ENCODE assay signal across 16 cellular contexts in the genomic region with DNA sequence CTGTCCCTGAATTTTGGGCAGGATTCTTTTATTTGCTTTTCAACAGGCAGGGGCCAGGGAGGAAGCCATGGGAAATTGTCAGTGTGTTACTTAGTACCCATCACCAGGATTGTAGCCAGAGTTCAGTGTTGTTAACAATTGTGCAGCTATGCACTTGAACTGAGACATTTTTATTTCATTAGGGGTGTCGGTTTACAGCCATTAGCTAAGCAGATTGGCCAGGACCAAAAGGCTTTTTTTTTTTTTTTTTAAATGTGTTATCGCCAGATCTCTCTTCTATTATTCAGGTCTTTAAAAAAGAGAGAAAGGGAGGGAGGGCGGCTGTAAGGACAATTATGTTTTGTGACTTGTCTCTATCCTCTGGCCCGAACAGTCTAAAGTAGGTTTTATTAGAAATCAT.
DNase-seq lines count a peak whose midpoint lies in the region; ATAC-seq and TF ChIP-seq lines count a peak whose summit lies in the region.
"Had no signal": no experiment of that assay in that cellular context is flagged by ENCODE, and none has a peak within 500 bp of the region (broad histone marks: within the 10 kb centered on the region; RNA-seq: fewer than 3 reads in every experiment).

No MANE protein-coding gene starts in this region.

- no peaks in the 10 kb centered on the region for H3K36me3 Mint-ChIP-seq in nephron progenitor cell (ENCODE audit: low read depth)

- no peaks in the 10 kb centered on the region for H3K27me3 Mint-ChIP-seq in nephron progenitor cell (ENCODE audit: low read depth, poor library complexity)
- H3K27me3 Mint-ChIP-seq: B cell had no signal

- H3K9me3 Mint-ChIP-seq in nephron progenitor cell: no peaks in the 10 kb centered on the region

- peak; percentile 82 for ATAC-seq in SK-N-SH treated with all-trans-retinoic acid at 6 μM for 48 hours
- ATAC-seq in HG03439 (IDR thresholded peaks at IDR 0.05; ENCODE audit: unreplicated experiment): no peak
- no peak for ATAC-seq in HG03442 (IDR thresholded peaks at IDR 0.05; ENCODE audit: unreplicated experiment)
- ATAC-seq: activated CD8-positive, alpha-beta T cell treated with anti-CD3 and anti-CD28 coated beads, Interleukin-2, amount 10 ng/mL, durations not matched to agents 7 days and 5 days had no signal

- no peak overlapping the region for H3K4me3 Mint-ChIP-seq in nephron progenitor cell
- H3K4me3 Mint-ChIP-seq: activated CD8-positive, alpha-beta T cell treated with anti-CD3 and anti-CD28 coated beads, Interleukin-2, amount 10 ng/mL, durations not matched to agents 7 days and 5 days; B cell had no signal

- peaks cover 31% of the 10 kb centered on the region for H3K4me1 Mint-ChIP-seq in nephron progenitor cell
- H3K4me1 Mint-ChIP-seq: B cell had no signal

- DNase-seq in DMS 273 (lab: John Stamatoyannopoulos, UW; ENCODE audit: unreplicated experiment) (peak; percentile 59), NCI-H1105 (lab: John Stamatoyannopoulos, UW) (peak; percentile 88), nephron progenitor cell (no peak), iPS-NIHi7 (ENCODE audit: extremely low spot score) (no peak), kidney tubule cell (ENCODE audit: low spot score) (no peak)
- DNase-seq: activated CD8-positive, alpha-beta T cell treated with anti-CD3 and anti-CD28 coated beads, Interleukin-2, amount 10 ng/mL, durations not matched to agents 7 days and 5 days; activated naive CD4-positive, alpha-beta T cell; EL; NCI-H526 treated with DMSO at 0.1 percent for 48 hours; pancreas; SIG-M5; stimulated activated naive CD4-positive, alpha-beta T cell treated with Interleukin-2 at 50 U/mL for 16 hours had no signal

- H3K27ac Mint-ChIP-seq in nephron progenitor cell: peak overlapping the region; percentile 91
- H3K27ac Mint-ChIP-seq: activated CD8-positive, alpha-beta T cell treated with anti-CD3 and anti-CD28 coated beads, Interleukin-2, amount 10 ng/mL, durations not matched to agents 7 days and 5 days; B cell had no signal

- TF ChIP-seq CTCF in nephron progenitor cell (IDR thresholded peaks at IDR 0.05): no peak

TF ChIP-seq in SK-N-SH treated with all-trans-retinoic acid at 6 μM for 48 hours, 23 proteins besides CTCF, POLR2A, EP300 and RAD21:
- TF ChIP-seq, protein P1, sequence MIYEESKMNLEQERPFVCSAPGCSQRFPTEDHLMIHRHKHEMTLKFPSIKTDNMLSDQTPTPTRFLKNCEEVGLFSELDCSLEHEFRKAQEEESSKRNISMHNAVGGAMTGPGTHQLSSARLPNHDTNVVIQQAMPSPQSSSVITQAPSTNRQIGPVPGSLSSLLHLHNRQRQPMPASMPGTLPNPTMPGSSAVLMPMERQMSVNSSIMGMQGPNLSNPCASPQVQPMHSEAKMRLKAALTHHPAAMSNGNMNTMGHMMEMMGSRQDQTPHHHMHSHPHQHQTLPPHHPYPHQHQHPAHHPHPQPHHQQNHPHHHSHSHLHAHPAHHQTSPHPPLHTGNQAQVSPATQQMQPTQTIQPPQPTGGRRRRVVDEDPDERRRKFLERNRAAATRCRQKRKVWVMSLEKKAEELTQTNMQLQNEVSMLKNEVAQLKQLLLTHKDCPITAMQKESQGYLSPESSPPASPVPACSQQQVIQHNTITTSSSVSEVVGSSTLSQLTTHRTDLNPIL (CRISPR knock-in tag; IDR thresholded peaks at IDR 0.05; ENCODE audit: low read depth): no peak
- TF ChIP-seq ZNF8 (CRISPR knock-in tag; IDR thresholded peaks at IDR 0.05) (no peak), TOX (CRISPR knock-in tag; IDR thresholded peaks at IDR 0.05; ENCODE audit: borderline replicate concordance) (no peak), ARNTL (CRISPR knock-in tag; IDR thresholded peaks at IDR 0.05; ENCODE audit: borderline replicate concordance, low read depth) (no peak), ZFP3 (CRISPR knock-in tag; IDR thresholded peaks at IDR 0.05) (no peak), ZNF70 (CRISPR knock-in tag; IDR thresholded peaks at IDR 0.05) (no peak), ZC3H10 (CRISPR knock-in tag; IDR thresholded peaks at IDR 0.05) (no peak), SNAI2 (CRISPR knock-in tag; IDR thresholded peaks at IDR 0.05) (no peak), TCF4 (CRISPR knock-in tag; IDR thresholded peaks at IDR 0.05; ENCODE audit: borderline replicate concordance) (no peak), BACH2 (CRISPR knock-in tag; IDR thresholded peaks at IDR 0.05; ENCODE audit: borderline replicate concordance) (no peak), PPARA (CRISPR knock-in tag; IDR thresholded peaks at IDR 0.05; ENCODE audit: borderline replicate concordance) (no peak), OSR1 (CRISPR knock-in tag; IDR thresholded peaks at IDR 0.05) (no peak), ESRRG (CRISPR knock-in tag; IDR thresholded peaks at IDR 0.05) (no peak), CSDC2 (CRISPR knock-in tag; IDR thresholded peaks at IDR 0.05) (no peak)
- TF ChIP-seq, protein P2, sequence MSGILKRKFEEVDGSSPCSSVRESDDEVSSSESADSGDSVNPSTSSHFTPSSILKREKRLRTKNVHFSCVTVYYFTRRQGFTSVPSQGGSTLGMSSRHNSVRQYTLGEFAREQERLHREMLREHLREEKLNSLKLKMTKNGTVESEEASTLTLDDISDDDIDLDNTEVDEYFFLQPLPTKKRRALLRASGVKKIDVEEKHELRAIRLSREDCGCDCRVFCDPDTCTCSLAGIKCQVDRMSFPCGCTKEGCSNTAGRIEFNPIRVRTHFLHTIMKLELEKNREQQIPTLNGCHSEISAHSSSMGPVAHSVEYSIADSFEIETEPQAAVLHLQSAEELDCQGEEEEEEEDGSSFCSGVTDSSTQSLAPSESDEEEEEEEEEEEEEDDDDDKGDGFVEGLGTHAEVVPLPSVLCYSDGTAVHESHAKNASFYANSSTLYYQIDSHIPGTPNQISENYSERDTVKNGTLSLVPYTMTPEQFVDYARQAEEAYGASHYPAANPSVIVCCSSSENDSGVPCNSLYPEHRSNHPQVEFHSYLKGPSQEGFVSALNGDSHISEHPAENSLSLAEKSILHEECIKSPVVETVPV (CRISPR knock-in tag; IDR thresholded peaks at IDR 0.05): no peak
- TF ChIP-seq, protein P3, sequence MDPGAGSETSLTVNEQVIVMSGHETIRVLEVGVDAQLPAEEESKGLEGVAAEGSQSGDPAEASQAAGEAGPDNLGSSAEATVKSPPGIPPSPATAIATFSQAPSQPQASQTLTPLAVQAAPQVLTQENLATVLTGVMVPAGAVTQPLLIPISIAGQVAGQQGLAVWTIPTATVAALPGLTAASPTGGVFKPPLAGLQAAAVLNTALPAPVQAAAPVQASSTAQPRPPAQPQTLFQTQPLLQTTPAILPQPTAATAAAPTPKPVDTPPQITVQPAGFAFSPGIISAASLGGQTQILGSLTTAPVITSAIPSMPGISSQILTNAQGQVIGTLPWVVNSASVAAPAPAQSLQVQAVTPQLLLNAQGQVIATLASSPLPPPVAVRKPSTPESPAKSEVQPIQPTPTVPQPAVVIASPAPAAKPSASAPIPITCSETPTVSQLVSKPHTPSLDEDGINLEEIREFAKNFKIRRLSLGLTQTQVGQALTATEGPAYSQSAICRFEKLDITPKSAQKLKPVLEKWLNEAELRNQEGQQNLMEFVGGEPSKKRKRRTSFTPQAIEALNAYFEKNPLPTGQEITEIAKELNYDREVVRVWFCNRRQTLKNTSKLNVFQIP (CRISPR knock-in tag; IDR thresholded peaks at IDR 0.05; ENCODE audit: borderline replicate concordance, low read depth): no peak
TF ChIP-seq in SK-N-SH treated with all-trans-retinoic acid at 6 μM for 48 hours: peak in this region for 0.

Comparison
In these comparisons a context has a peak if more than half of its experiments do, and no peak if none do; other contexts are left out.
1. DNase-seq: peak in DMS 273 (single experiment) and NCI-H1105 (single experiment); none in nephron progenitor cell (single experiment), iPS-NIHi7 (single experiment) and kidney tubule cell (single experiment).